In the genomic region with DNA sequence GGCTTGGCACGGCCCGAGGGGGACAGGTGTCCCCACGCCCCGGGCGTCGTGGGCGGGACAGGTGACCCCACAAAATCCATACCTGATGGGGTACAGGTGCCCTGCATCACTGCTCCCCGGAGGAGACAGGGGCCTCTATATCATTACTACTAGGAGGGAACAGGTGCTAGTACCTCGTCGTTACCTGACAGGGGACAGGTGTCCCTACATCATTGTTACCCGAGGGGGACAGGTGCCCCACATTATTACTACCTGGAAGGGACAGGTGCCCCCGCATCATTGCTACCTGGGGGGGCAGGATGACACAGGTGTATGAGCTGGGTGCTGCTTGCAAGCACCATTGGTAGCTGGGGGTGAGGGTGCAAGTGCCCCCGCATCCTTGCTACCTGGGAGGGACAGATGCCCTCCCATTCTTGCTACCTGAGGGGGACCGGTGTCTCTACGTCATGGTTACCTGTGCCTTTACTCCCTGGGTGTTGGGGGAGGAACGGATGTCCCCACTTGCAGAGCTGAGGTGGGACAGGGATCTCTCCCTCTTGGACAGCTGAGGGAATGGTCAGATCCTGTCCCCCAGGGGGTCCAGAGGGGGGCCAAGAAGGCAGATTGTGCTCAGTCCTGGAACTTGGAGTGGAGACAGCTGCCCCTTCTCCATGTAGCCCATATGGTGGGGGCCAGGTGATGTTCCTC, we compare ENCODE assay signal across 1 cellular context.
TF ChIP-seq lines count a peak whose summit lies in the region.

No MANE protein-coding gene starts in this region.

TF ChIP-seq in GM12878, 131 proteins besides CTCF, POLR2A, EP300 and RAD21 (continued from another document):
- TF ChIP-seq PRDM15 (CRISPR knock-in tag; IDR thresholded peaks at IDR 0.05): no peak
- no peak for TF ChIP-seq FOXM1 (IDR thresholded peaks at IDR 0.05; ENCODE audit: low read depth, low read length)
- no peak for TF ChIP-seq FOS (IDR thresholded peaks at IDR 0.05; ENCODE audit: borderline replicate concordance, extremely low read depth, insufficient read length)
- no peak for TF ChIP-seq STAT1 (conservative IDR thresholded peaks at IDR 0.05)
- TF ChIP-seq USF2 (IDR thresholded peaks at IDR 0.05; ENCODE audit: borderline replicate concordance, low read depth, low read length): no peak
- TF ChIP-seq JUNB (IDR thresholded peaks at IDR 0.05): no peak
- TF ChIP-seq, protein P1, sequence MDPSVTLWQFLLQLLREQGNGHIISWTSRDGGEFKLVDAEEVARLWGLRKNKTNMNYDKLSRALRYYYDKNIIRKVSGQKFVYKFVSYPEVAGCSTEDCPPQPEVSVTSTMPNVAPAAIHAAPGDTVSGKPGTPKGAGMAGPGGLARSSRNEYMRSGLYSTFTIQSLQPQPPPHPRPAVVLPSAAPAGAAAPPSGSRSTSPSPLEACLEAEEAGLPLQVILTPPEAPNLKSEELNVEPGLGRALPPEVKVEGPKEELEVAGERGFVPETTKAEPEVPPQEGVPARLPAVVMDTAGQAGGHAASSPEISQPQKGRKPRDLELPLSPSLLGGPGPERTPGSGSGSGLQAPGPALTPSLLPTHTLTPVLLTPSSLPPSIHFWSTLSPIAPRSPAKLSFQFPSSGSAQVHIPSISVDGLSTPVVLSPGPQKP (IDR thresholded peaks at IDR 0.05; ENCODE audit: low read depth, low read length): no peak
